1 cellular context compared by ENCODE assay signal in the genomic region with DNA sequence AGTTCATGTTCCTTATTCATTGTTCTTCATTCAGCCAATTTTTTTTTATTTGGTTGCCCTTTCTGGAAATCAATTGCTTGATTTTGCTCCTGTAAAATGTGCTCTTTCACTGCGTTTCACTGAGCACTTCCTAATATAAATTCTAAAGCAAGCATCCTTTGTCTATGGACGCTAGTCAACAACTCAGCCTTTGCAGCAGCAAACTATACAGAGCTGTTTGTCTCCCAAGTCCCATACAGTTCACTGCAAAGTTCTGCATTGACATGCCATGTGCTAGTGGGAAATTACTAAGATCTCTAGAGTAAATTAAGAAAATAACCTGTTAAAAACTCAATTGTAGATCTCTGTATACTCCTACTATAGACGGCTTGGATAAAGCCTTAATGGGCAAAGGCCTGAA.
TF ChIP-seq lines count a peak whose summit lies in the region.

No MANE protein-coding gene starts in this region.

TF ChIP-seq in K562, 482 proteins besides CTCF, POLR2A, EP300 and RAD21 (continued from another document):
- TF ChIP-seq, protein P1, sequence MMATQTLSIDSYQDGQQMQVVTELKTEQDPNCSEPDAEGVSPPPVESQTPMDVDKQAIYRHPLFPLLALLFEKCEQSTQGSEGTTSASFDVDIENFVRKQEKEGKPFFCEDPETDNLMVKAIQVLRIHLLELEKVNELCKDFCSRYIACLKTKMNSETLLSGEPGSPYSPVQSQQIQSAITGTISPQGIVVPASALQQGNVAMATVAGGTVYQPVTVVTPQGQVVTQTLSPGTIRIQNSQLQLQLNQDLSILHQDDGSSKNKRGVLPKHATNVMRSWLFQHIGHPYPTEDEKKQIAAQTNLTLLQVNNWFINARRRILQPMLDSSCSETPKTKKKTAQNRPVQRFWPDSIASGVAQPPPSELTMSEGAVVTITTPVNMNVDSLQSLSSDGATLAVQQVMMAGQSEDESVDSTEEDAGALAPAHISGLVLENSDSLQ (IDR thresholded peaks at IDR 0.05) = no peak
- TF ChIP-seq POLR2H (tag; IDR thresholded peaks at IDR 0.05; ENCODE audit: low read depth) = 0 out of 2 replicates have a peak, but pooled peaks have one; percentile 33
- TF ChIP-seq COPS2 (conservative IDR thresholded peaks at IDR 0.05) = no peak
- no peak for TF ChIP-seq MAZ (CRISPR knock-in tag; conservative IDR thresholded peaks at IDR 0.05 in 1 of 2, IDR thresholded peaks at IDR 0.05 in 1 of 2)
- TF ChIP-seq CXXC5 (CRISPR knock-in tag; IDR thresholded peaks at IDR 0.05) = no peak
